ENCODE assay signal across 12 cellular contexts in genomic region chr12:52837341-52837741, GRCh38. TPM values are rescaled to one million over a fixed set of nuclear protein-coding genes. Genes with fewer than 3 reads are reported as not detected.
DNase-seq lines count a peak whose midpoint lies in the region; ATAC-seq and TF ChIP-seq lines count a peak whose summit lies in the region.
"Had no signal": no experiment of that assay in that cellular context is flagged by ENCODE, and none has a peak within 500 bp of the region (broad histone marks: within the 10 kb centered on the region; RNA-seq: fewer than 3 reads in every experiment).

No MANE protein-coding gene starts in this region.

- H3K9me3 Mint-ChIP-seq in activated naive CD4-positive, alpha-beta T cell treated with anti-CD3 and anti-CD28 coated beads for 36 hours, result no peaks in the 10 kb centered on the region
- no peaks in the 10 kb centered on the region for H3K9me3 Mint-ChIP-seq in activated T-helper 1 cell treated with anti-CD3 and anti-CD28 coated beads, Interleukin-12 subunit alpha, Interleukin-12 subunit beta, Interleukin-2, Interleukin-4 antibody, amounts not matched to agents 30 ng/mL and 10 ng/mL and 1 ng/mL, durations not matched to agents 14 hours and 24 hours and 36 hours
- no peaks in the 10 kb centered on the region for H3K9me3 Mint-ChIP-seq in CD8-positive, alpha-beta memory T cell

- no peak overlapping the region for H3K27ac ChIP-seq in upper lobe of right lung
- H3K27ac ChIP-seq in CD8-positive, alpha-beta memory T cell (ENCODE audit: low read depth, low read length), result no peak overlapping the region
- H3K27ac ChIP-seq: psoas muscle had no signal

- H3K27ac Mint-ChIP-seq in activated naive CD4-positive, alpha-beta T cell treated with anti-CD3 and anti-CD28 coated beads for 36 hours, result no peak overlapping the region
- peak overlapping the region; percentile 37 for H3K27ac Mint-ChIP-seq in activated T-helper 1 cell treated with anti-CD3 and anti-CD28 coated beads, Interleukin-12 subunit alpha, Interleukin-12 subunit beta, Interleukin-2, Interleukin-4 antibody, amounts not matched to agents 30 ng/mL and 10 ng/mL and 1 ng/mL, durations not matched to agents 14 hours and 24 hours and 36 hours
- peak overlapping the region in 1 of 8 donors; percentile 54 for H3K27ac Mint-ChIP-seq in CD8-positive, alpha-beta memory T cell
- H3K27ac Mint-ChIP-seq: CD14-positive monocyte had no signal

- H3K9me3 ChIP-seq in upper lobe of right lung, result no peaks in the 10 kb centered on the region
- no peaks in the 10 kb centered on the region for H3K9me3 ChIP-seq in CD8-positive, alpha-beta memory T cell (ENCODE audit: low read length)
- H3K9me3 ChIP-seq: psoas muscle had no signal

- H3K4me3 Mint-ChIP-seq in activated naive CD4-positive, alpha-beta T cell treated with anti-CD3 and anti-CD28 coated beads for 36 hours, result no peak overlapping the region
- H3K4me3 Mint-ChIP-seq in activated T-helper 1 cell treated with anti-CD3 and anti-CD28 coated beads, Interleukin-12 subunit alpha, Interleukin-12 subunit beta, Interleukin-2, Interleukin-4 antibody, amounts not matched to agents 30 ng/mL and 10 ng/mL and 1 ng/mL, durations not matched to agents 14 hours and 24 hours and 36 hours, result peak overlapping the region; percentile 42
- H3K4me3 Mint-ChIP-seq in CD8-positive, alpha-beta memory T cell, result no peak overlapping the region
- H3K4me3 Mint-ChIP-seq: CD14-positive monocyte had no signal

- CTCF ChIA-PET in activated naive CD4-positive, alpha-beta T cell treated with anti-CD3 and anti-CD28 coated beads for 36 hours (lab: Charles Lee), result no interaction called here
- CTCF ChIA-PET in CD8-positive, alpha-beta memory T cell (lab: Charles Lee), result interaction anchor here (1.0 kb wide), 1 partner anchor 13 kb away, joined by 3 read pairs; no protein-coding TSS in a partner anchor

- no peaks in the 10 kb centered on the region for H3K4me1 ChIP-seq in upper lobe of right lung
- peaks cover 12% of the 10 kb centered on the region for H3K4me1 ChIP-seq in CD8-positive, alpha-beta memory T cell (ENCODE audit: insufficient read depth, low read length)
- H3K4me1 ChIP-seq: psoas muscle had no signal

- TF ChIP-seq CTCF in upper lobe of right lung (IDR thresholded peaks at IDR 0.05), result no peak

- no peaks in the 10 kb centered on the region for H3K27me3 Mint-ChIP-seq in activated naive CD4-positive, alpha-beta T cell treated with anti-CD3 and anti-CD28 coated beads for 36 hours (ENCODE audit: low read depth)
- H3K27me3 Mint-ChIP-seq in activated T-helper 1 cell treated with anti-CD3 and anti-CD28 coated beads, Interleukin-12 subunit alpha, Interleukin-12 subunit beta, Interleukin-2, Interleukin-4 antibody, amounts not matched to agents 30 ng/mL and 10 ng/mL and 1 ng/mL, durations not matched to agents 14 hours and 24 hours and 36 hours (ENCODE audit: insufficient read depth), result peaks cover 8% of the 10 kb centered on the region
- H3K27me3 Mint-ChIP-seq in CD8-positive, alpha-beta memory T cell, result peaks cover 16 to 33% of the 10 kb centered on the region in 2 donors

- POLR2A ChIA-PET in CD8-positive, alpha-beta memory T cell (lab: Charles Lee), result no interaction called here

- peak; percentile 10 for DNase-seq in activated naive CD4-positive, alpha-beta T cell treated with anti-CD3 and anti-CD28 coated beads for 36 hours
- DNase-seq in activated naive CD4-positive, alpha-beta T cell treated with anti-CD3 and anti-CD28 coated beads, Interleukin-2, amount 50 U/mL, for 16 hours, result no peak
- no peak for DNase-seq in activated T-helper 1 cell treated with anti-CD3 and anti-CD28 coated beads, Interleukin-12 subunit alpha, Interleukin-12 subunit beta, Interleukin-2, Interleukin-4 antibody, amounts not matched to agents 30 ng/mL and 10 ng/mL and 1 ng/mL, durations not matched to agents 14 hours and 24 hours and 36 hours (ENCODE audit: low spot score)
- peak; percentile 25 for DNase-seq in foreskin melanocyte
- no peak for DNase-seq in upper lobe of right lung
- DNase-seq in putamen (ENCODE audit: low spot score), result no peak
- DNase-seq in CD8-positive, alpha-beta memory T cell, result no peak
- DNase-seq: NCI-H1417 treated with DMSO at 0.1 percent for 48 hours, psoas muscle had no signal

- peaks cover 10% of the 10 kb centered on the region for H3K27me3 ChIP-seq in upper lobe of right lung
- H3K27me3 ChIP-seq in CD8-positive, alpha-beta memory T cell (ENCODE audit: insufficient read depth, low read length, poor library complexity, severe bottlenecking), result no peaks in the 10 kb centered on the region

- ATAC-seq in upper lobe of right lung (peak; percentile 36), HG02840 (IDR thresholded peaks at IDR 0.05; ENCODE audit: low FRiP score, unreplicated experiment) (no peak)
- ATAC-seq: psoas muscle had no signal

- H3K4me1 Mint-ChIP-seq in activated naive CD4-positive, alpha-beta T cell treated with anti-CD3 and anti-CD28 coated beads for 36 hours (ENCODE audit: low read depth), result peaks cover 22% of the 10 kb centered on the region
- peaks cover 31% of the 10 kb centered on the region for H3K4me1 Mint-ChIP-seq in activated T-helper 1 cell treated with anti-CD3 and anti-CD28 coated beads, Interleukin-12 subunit alpha, Interleukin-12 subunit beta, Interleukin-2, Interleukin-4 antibody, amounts not matched to agents 30 ng/mL and 10 ng/mL and 1 ng/mL, durations not matched to agents 14 hours and 24 hours and 36 hours (ENCODE audit: low read depth)
- H3K4me1 Mint-ChIP-seq in CD8-positive, alpha-beta memory T cell, result peaks cover 7 to 20% (median 9%) of the 10 kb centered on the region in 3 donors

- no peak overlapping the region for H3K4me3 ChIP-seq in upper lobe of right lung
- no peak overlapping the region for H3K4me3 ChIP-seq in CD8-positive, alpha-beta memory T cell (ENCODE audit: low read length)
- H3K4me3 ChIP-seq: psoas muscle had no signal

- intact Hi-C loops in activated naive CD4-positive, alpha-beta T cell treated with anti-CD3 and anti-CD28 coated beads for 36 hours (cut with micrococcal nuclease), result no loop called here
- intact Hi-C loops in activated T-helper 1 cell treated with anti-CD3 and anti-CD28 coated beads, Interleukin-12 subunit alpha, Interleukin-12 subunit beta, Interleukin-2, Interleukin-4 antibody, amounts not matched to agents 30 ng/mL and 10 ng/mL and 1 ng/mL, durations not matched to agents 14 hours and 24 hours and 36 hours (cut with micrococcal nuclease), result no loop called here
- intact Hi-C loops in upper lobe of right lung (cut with DNase I), result no loop called here

- H3K36me3 Mint-ChIP-seq in activated naive CD4-positive, alpha-beta T cell treated with anti-CD3 and anti-CD28 coated beads for 36 hours (ENCODE audit: low read depth), result no peaks in the 10 kb centered on the region
- no peaks in the 10 kb centered on the region for H3K36me3 Mint-ChIP-seq in activated T-helper 1 cell treated with anti-CD3 and anti-CD28 coated beads, Interleukin-12 subunit alpha, Interleukin-12 subunit beta, Interleukin-2, Interleukin-4 antibody, amounts not matched to agents 30 ng/mL and 10 ng/mL and 1 ng/mL, durations not matched to agents 14 hours and 24 hours and 36 hours (ENCODE audit: low read depth)
- H3K36me3 Mint-ChIP-seq in CD8-positive, alpha-beta memory T cell, result no peaks in the 10 kb centered on the region
- H3K36me3 Mint-ChIP-seq: CD14-positive monocyte had no signal

- no peaks in the 10 kb centered on the region for H3K36me3 ChIP-seq in upper lobe of right lung
- H3K36me3 ChIP-seq in CD8-positive, alpha-beta memory T cell (ENCODE audit: insufficient read depth, low read length), result no peaks in the 10 kb centered on the region

RNA-seq across cellular contexts. Expression of gene KRT79, which starts 3.2 kb away (rescaled TPM):
- not detected for total RNA-seq in activated naive CD4-positive, alpha-beta T cell treated with anti-CD3 and anti-CD28 coated beads for 36 hours
- total RNA-seq in activated T-helper 1 cell treated with anti-CD3 and anti-CD28 coated beads, Interleukin-12 subunit alpha, Interleukin-12 subunit beta, Interleukin-2, Interleukin-4 antibody, amounts not matched to agents 30 ng/mL and 10 ng/mL and 1 ng/mL, durations not matched to agents 14 hours and 24 hours and 36 hours, result not detected in 2 replicates
- 5.4 TPM for total RNA-seq in upper lobe of right lung
- not detected for total RNA-seq in CD8-positive, alpha-beta memory T cell
- not detected for polyA plus RNA-seq in CD8-positive, alpha-beta memory T cell
- total RNA-seq: psoas muscle had no signal
- polyA plus RNA-seq: CD14-positive monocyte had no signal

RNA-seq across cellular contexts. Expression of gene KRT78, which starts 11.5 kb away (rescaled TPM):
- total RNA-seq in activated naive CD4-positive, alpha-beta T cell treated with anti-CD3 and anti-CD28 coated beads for 36 hours, result not detected
- total RNA-seq in activated T-helper 1 cell treated with anti-CD3 and anti-CD28 coated beads, Interleukin-12 subunit alpha, Interleukin-12 subunit beta, Interleukin-2, Interleukin-4 antibody, amounts not matched to agents 30 ng/mL and 10 ng/mL and 1 ng/mL, durations not matched to agents 14 hours and 24 hours and 36 hours, result not detected in 2 replicates
- total RNA-seq in upper lobe of right lung, result not detected
- not detected for total RNA-seq in CD8-positive, alpha-beta memory T cell
- not detected for polyA plus RNA-seq in CD8-positive, alpha-beta memory T cell
- total RNA-seq: psoas muscle had no signal
- polyA plus RNA-seq: CD14-positive monocyte had no signal

RNA-seq across cellular contexts. Expression of gene KRT4, which starts 23.4 kb away (rescaled TPM):
- total RNA-seq in activated naive CD4-positive, alpha-beta T cell treated with anti-CD3 and anti-CD28 coated beads for 36 hours, result not detected
- total RNA-seq in activated T-helper 1 cell treated with anti-CD3 and anti-CD28 coated beads, Interleukin-12 subunit alpha, Interleukin-12 subunit beta, Interleukin-2, Interleukin-4 antibody, amounts not matched to agents 30 ng/mL and 10 ng/mL and 1 ng/mL, durations not matched to agents 14 hours and 24 hours and 36 hours, result not detected in 2 replicates
- 6.8 TPM for total RNA-seq in upper lobe of right lung
- not detected for total RNA-seq in CD8-positive, alpha-beta memory T cell
- not detected for polyA plus RNA-seq in CD8-positive, alpha-beta memory T cell
- polyA plus RNA-seq: CD14-positive monocyte had no signal

RNA-seq across cellular contexts. Expression of gene KRT3, which starts 41.4 kb away (rescaled TPM):
- total RNA-seq in activated naive CD4-positive, alpha-beta T cell treated with anti-CD3 and anti-CD28 coated beads for 36 hours, result not detected
- 0.08 TPM in 1 of 2 replicates, not detected in the other for total RNA-seq in activated T-helper 1 cell treated with anti-CD3 and anti-CD28 coated beads, Interleukin-12 subunit alpha, Interleukin-12 subunit beta, Interleukin-2, Interleukin-4 antibody, amounts not matched to agents 30 ng/mL and 10 ng/mL and 1 ng/mL, durations not matched to agents 14 hours and 24 hours and 36 hours
- not detected for total RNA-seq in upper lobe of right lung
- total RNA-seq in CD8-positive, alpha-beta memory T cell, result not detected
- not detected for polyA plus RNA-seq in CD8-positive, alpha-beta memory T cell
- total RNA-seq: psoas muscle had no signal
- polyA plus RNA-seq: adipose tissue, CD14-positive monocyte, psoas muscle had no signal

Comparison
In these comparisons a context has a peak if more than half of its experiments do, and no peak if none do; other contexts are left out.
1. DNase-seq: peak in activated naive CD4-positive, alpha-beta T cell treated with anti-CD3 and anti-CD28 coated beads for 36 hours (single experiment) and foreskin melanocyte (single experiment); none in activated naive CD4-positive, alpha-beta T cell treated with anti-CD3 and anti-CD28 coated beads, Interleukin-2, amount 50 U/mL, for 16 hours (single experiment), activated T-helper 1 cell treated with anti-CD3 and anti-CD28 coated beads, Interleukin-12 subunit alpha, Interleukin-12 subunit beta, Interleukin-2, Interleukin-4 antibody, amounts not matched to agents 30 ng/mL and 10 ng/mL and 1 ng/mL, durations not matched to agents 14 hours and 24 hours and 36 hours (single experiment), upper lobe of right lung (single experiment), putamen (single experiment) and CD8-positive, alpha-beta memory T cell (0 of 5).